In genomic region chr22:50582562-50583293, GRCh38 we compare ENCODE assay signal across 1 cellular context.
A peak's percentile ranks its signal among the peaks of the same experiment; 100 is the strongest.
TF ChIP-seq lines count a peak whose summit lies in the region.

Gene CHKB, minus strand, starts transcription at chr22:50582849. Its CDS starts 68 bp downstream, at chr22:50582781.

TF ChIP-seq in HepG2, 621 proteins besides CTCF, POLR2A, EP300 and RAD21 (continued from another document and continues in another):
- TF ChIP-seq ARID5B (CRISPR knock-in tag; IDR thresholded peaks at IDR 0.05), result peak; percentile 27; the same call in 1 of the 2 replicates
- no peak for TF ChIP-seq HINFP (CRISPR knock-in tag; IDR thresholded peaks at IDR 0.05; ENCODE audit: low read depth)
- peak; percentile 69; the same call in 1 of the 2 replicates for TF ChIP-seq ISX (CRISPR knock-in tag; conservative IDR thresholded peaks at IDR 0.05)
- TF ChIP-seq ZNF441 (CRISPR knock-in tag; IDR thresholded peaks at IDR 0.05; ENCODE audit: borderline replicate concordance), result peak; percentile 42; the same call in 1 of the 2 replicates
- TF ChIP-seq DMAP1 (CRISPR knock-in tag; IDR thresholded peaks at IDR 0.05), result peak; percentile 75; the same call in 1 of the 2 replicates
- TF ChIP-seq ZNF766 (CRISPR knock-in tag; IDR thresholded peaks at IDR 0.05; ENCODE audit: borderline replicate concordance), result peak; percentile 68; the same call in 1 of the 2 replicates
- TF ChIP-seq ZSCAN5A (CRISPR knock-in tag; IDR thresholded peaks at IDR 0.05; ENCODE audit: borderline replicate concordance), result no peak
- TF ChIP-seq SIN3B (IDR thresholded peaks at IDR 0.05; ENCODE audit: low read length), result no peak
- TF ChIP-seq HOXA9 (CRISPR knock-in tag; IDR thresholded peaks at IDR 0.05; ENCODE audit: borderline replicate concordance), result 0 out of 2 replicates have a peak, but pooled peaks have one; percentile 60
- no peak for TF ChIP-seq ATF7 (IDR thresholded peaks at IDR 0.05)
- no peak for TF ChIP-seq ATF7 (CRISPR knock-in tag; IDR thresholded peaks at IDR 0.05)
- TF ChIP-seq RARA (CRISPR knock-in tag; IDR thresholded peaks at IDR 0.05), result peak; percentile 43; the same call in 1 of the 2 replicates
- TF ChIP-seq ESRRA (CRISPR knock-in tag; IDR thresholded peaks at IDR 0.05; ENCODE audit: low read depth), result no peak; the same call in 1 of the 2 replicates
- no peak for TF ChIP-seq NR1H2 (CRISPR knock-in tag; IDR thresholded peaks at IDR 0.05; ENCODE audit: borderline replicate concordance, low read depth)
- TF ChIP-seq ZNF883 (CRISPR knock-in tag; IDR thresholded peaks at IDR 0.05; ENCODE audit: not compliant biosample characterization), result peak; percentile 88
- 0 out of 2 replicates have a peak, but pooled peaks have one; percentile 83 for TF ChIP-seq WIZ (CRISPR knock-in tag; IDR thresholded peaks at IDR 0.05)
- TF ChIP-seq ZNF737 (CRISPR knock-in tag; IDR thresholded peaks at IDR 0.05; ENCODE audit: borderline replicate concordance), result no peak
- TF ChIP-seq ZNF496 (CRISPR knock-in tag; IDR thresholded peaks at IDR 0.05; ENCODE audit: insufficient replicate concordance), result no peak
- peak; percentile 12 for TF ChIP-seq SPEN (CRISPR knock-in tag; IDR thresholded peaks at IDR 0.05; ENCODE audit: low read depth)
- 0 out of 2 replicates have a peak, but pooled peaks have one; percentile 11 for TF ChIP-seq ZNF644 (CRISPR knock-in tag; IDR thresholded peaks at IDR 0.05; ENCODE audit: low read depth)
- TF ChIP-seq GATAD1 (CRISPR knock-in tag; IDR thresholded peaks at IDR 0.05), result peak; percentile 45; the same call in 1 of the 2 replicates
- no peak for TF ChIP-seq HNF1A (IDR thresholded peaks at IDR 0.05; ENCODE audit: low read depth)
- TF ChIP-seq HNF1A (CRISPR knock-in tag; IDR thresholded peaks at IDR 0.05; ENCODE audit: borderline replicate concordance), result 0 out of 2 replicates have a peak, but pooled peaks have one; percentile 33
- TF ChIP-seq ZNF768 (CRISPR knock-in tag; IDR thresholded peaks at IDR 0.05), result no peak; the same call in none of the 2 replicates
- TF ChIP-seq GPBP1L1 (CRISPR knock-in tag; IDR thresholded peaks at IDR 0.05), result no peak
- peak; percentile 60; the same call in 1 of the 2 replicates for TF ChIP-seq ZSCAN25 (CRISPR knock-in tag; IDR thresholded peaks at IDR 0.05)
- TF ChIP-seq ZBTB26 (CRISPR knock-in tag; IDR thresholded peaks at IDR 0.05; ENCODE audit: borderline replicate concordance), result 0 out of 2 replicates have a peak, but pooled peaks have one; percentile 11
- TF ChIP-seq ZFP41 (CRISPR knock-in tag; IDR thresholded peaks at IDR 0.05; ENCODE audit: borderline replicate concordance), result no peak
- 0 out of 2 replicates have a peak, but pooled peaks have one; percentile 67 for TF ChIP-seq REL (CRISPR knock-in tag; conservative IDR thresholded peaks at IDR 0.05)
- peak; percentile 10 to 71 for TF ChIP-seq HMGXB4 (CRISPR knock-in tag; IDR thresholded peaks at IDR 0.05; ENCODE audit: borderline replicate concordance in 1 of 2, low read depth in 1 of 2)
- TF ChIP-seq NFE2L2 (IDR thresholded peaks at IDR 0.05; ENCODE audit: low read length), result no peak
- peak; percentile 83 for TF ChIP-seq KDM5B (CRISPR knock-in tag; IDR thresholded peaks at IDR 0.05; ENCODE audit: borderline replicate concordance)
- no peak for TF ChIP-seq RFX3 (CRISPR knock-in tag; IDR thresholded peaks at IDR 0.05)
- peak; percentile 41; the same call in 1 of the 2 replicates for TF ChIP-seq HNF4G (IDR thresholded peaks at IDR 0.05; ENCODE audit: borderline replicate concordance, low read depth, low read length)
- peak; percentile 70; the same call in 1 of the 2 replicates for TF ChIP-seq HNF4G (CRISPR knock-in tag; IDR thresholded peaks at IDR 0.05; ENCODE audit: borderline replicate concordance, low read depth)
- peak; percentile 83 for TF ChIP-seq ZBTB25 (CRISPR knock-in tag; IDR thresholded peaks at IDR 0.05)
- TF ChIP-seq ARNTL (CRISPR knock-in tag; IDR thresholded peaks at IDR 0.05), result peak; percentile 75; the same call in 1 of the 2 replicates
- no peak for TF ChIP-seq KLF12 (CRISPR knock-in tag; IDR thresholded peaks at IDR 0.05; ENCODE audit: borderline replicate concordance)
- TF ChIP-seq GFI1 (CRISPR knock-in tag; IDR thresholded peaks at IDR 0.05; ENCODE audit: borderline replicate concordance), result no peak
- peak; percentile 86; the same call in 1 of the 2 replicates for TF ChIP-seq THAP9 (CRISPR knock-in tag; IDR thresholded peaks at IDR 0.05; ENCODE audit: borderline replicate concordance)
- TF ChIP-seq ZNF510 (CRISPR knock-in tag; IDR thresholded peaks at IDR 0.05; ENCODE audit: low read depth), result no peak
